In the genomic region with DNA sequence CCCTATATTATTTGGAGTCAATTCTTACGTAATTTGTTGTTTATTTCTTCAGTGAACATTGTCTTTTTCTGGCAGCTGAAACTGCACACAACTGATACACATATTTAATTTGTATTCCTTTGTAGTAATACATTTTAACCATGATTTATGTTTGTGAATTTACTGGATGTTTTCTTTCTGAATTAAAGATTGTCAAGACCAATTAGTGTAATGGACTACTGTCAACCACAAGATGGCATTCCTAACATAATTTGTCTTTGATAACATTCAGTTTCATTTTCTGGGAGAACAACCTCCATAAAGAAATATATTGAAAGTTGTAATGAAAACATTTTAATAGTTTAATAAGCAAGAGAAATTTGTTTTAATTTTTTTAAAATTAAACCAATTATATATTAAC, we compare ENCODE assay signal across 1 cellular context.
TF ChIP-seq lines count a peak whose summit lies in the region.

No MANE protein-coding gene starts in this region.

TF ChIP-seq in HCT116, 20 proteins besides CTCF, POLR2A, EP300 and RAD21:
- TF ChIP-seq, protein P1, sequence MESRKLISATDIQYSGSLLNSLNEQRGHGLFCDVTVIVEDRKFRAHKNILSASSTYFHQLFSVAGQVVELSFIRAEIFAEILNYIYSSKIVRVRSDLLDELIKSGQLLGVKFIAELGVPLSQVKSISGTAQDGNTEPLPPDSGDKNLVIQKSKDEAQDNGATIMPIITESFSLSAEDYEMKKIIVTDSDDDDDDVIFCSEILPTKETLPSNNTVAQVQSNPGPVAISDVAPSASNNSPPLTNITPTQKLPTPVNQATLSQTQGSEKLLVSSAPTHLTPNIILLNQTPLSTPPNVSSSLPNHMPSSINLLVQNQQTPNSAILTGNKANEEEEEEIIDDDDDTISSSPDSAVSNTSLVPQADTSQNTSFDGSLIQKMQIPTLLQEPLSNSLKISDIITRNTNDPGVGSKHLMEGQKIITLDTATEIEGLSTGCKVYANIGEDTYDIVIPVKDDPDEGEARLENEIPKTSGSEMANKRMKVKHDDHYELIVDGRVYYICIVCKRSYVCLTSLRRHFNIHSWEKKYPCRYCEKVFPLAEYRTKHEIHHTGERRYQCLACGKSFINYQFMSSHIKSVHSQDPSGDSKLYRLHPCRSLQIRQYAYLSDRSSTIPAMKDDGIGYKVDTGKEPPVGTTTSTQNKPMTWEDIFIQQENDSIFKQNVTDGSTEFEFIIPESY (IDR thresholded peaks at IDR 0.05; ENCODE audit: extremely low read depth, insufficient replicate concordance, low read length): no peak
- TF ChIP-seq YY1 (IDR thresholded peaks at IDR 0.05; ENCODE audit: extremely low read depth, insufficient replicate concordance, low read depth, low read length): no peak
- TF ChIP-seq ELF1 (IDR thresholded peaks at IDR 0.05; ENCODE audit: borderline replicate concordance, low read depth): no peak
- no peak for TF ChIP-seq SIN3A (IDR thresholded peaks at IDR 0.05; ENCODE audit: low read depth)
- TF ChIP-seq, protein P2, sequence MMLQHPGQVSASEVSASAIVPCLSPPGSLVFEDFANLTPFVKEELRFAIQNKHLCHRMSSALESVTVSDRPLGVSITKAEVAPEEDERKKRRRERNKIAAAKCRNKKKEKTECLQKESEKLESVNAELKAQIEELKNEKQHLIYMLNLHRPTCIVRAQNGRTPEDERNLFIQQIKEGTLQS (IDR thresholded peaks at IDR 0.05): no peak
- no peak for TF ChIP-seq POLR2AphosphoS5 (IDR thresholded peaks at IDR 0.05; ENCODE audit: low read depth, low read length)
- TF ChIP-seq ZNF274 (IDR thresholded peaks at IDR 0.05; ENCODE audit: low read depth, low read length): no peak
- TF ChIP-seq EGR1 (IDR thresholded peaks at IDR 0.05; ENCODE audit: low read depth): no peak
- TF ChIP-seq EZH2 (IDR thresholded peaks at IDR 0.05): no peak
TF ChIP-seq in HCT116: peak in this region for 0.
